In genomic region chr1:173479649-173480048, GRCh38 we compare ENCODE assay signal across 11 cellular contexts. TPM values are rescaled to one million over a fixed set of nuclear protein-coding genes. Genes with fewer than 3 reads are reported as not detected.
DNase-seq lines count a peak whose midpoint lies in the region; ATAC-seq, FAIRE-seq and TF ChIP-seq lines count a peak whose summit lies in the region.
"Had no signal": no experiment of that assay in that cellular context is flagged by ENCODE, and none has a peak within 500 bp of the region (broad histone marks: within the 10 kb centered on the region; RNA-seq: fewer than 3 reads in every experiment).

No MANE protein-coding gene starts in this region.

- H3K9me3 ChIP-seq in right atrium auricular region, result no peaks in the 10 kb centered on the region
- no peaks in the 10 kb centered on the region for H3K9me3 ChIP-seq in keratinocyte (ENCODE audit: control insufficient read depth, low read depth, low read length)
- no peaks in the 10 kb centered on the region for H3K9me3 ChIP-seq in vagina
- H3K9me3 ChIP-seq in small intestine (ENCODE audit: control insufficient read depth, low read depth), result no peaks in the 10 kb centered on the region

- H3K9me1 ChIP-seq in keratinocyte (ENCODE audit: control insufficient read depth, extremely low read depth, insufficient read depth, low read length), result no peaks in the 10 kb centered on the region

- H3K36me3 ChIP-seq in right atrium auricular region (peaks cover 51% of the 10 kb centered on the region), keratinocyte (ENCODE audit: control insufficient read depth in 2 of 2, extremely low read depth in 1 of 2, insufficient read depth in 2 of 2, low read length in 2 of 2) (peaks cover 15 to 23% of the 10 kb centered on the region in 2 experiments), vagina (peaks cover 0 to 40% of the 10 kb centered on the region in 2 donors), small intestine (ENCODE audit: control insufficient read depth in 2 of 2, insufficient read depth in 2 of 2, low read length in 2 of 2) (peaks cover 3 to 21% of the 10 kb centered on the region in 2 donors)

- peaks cover 35% of the 10 kb centered on the region for H3K79me2 ChIP-seq in keratinocyte (ENCODE audit: control insufficient read depth, insufficient read depth, low read length)

- peak overlapping the region; percentile 82 to 91 for H3K4me3 ChIP-seq in right atrium auricular region
- H3K4me3 ChIP-seq in astrocyte of the spinal cord (ENCODE audit: low read depth, low read length), result peak overlapping the region; percentile 79
- H3K4me3 ChIP-seq in keratinocyte (ENCODE audit: control insufficient read depth in 2 of 3, extremely low read depth in 1 of 3, insufficient read depth in 2 of 3, low read depth in 1 of 3, low read length in 3 of 3), result peak overlapping the region in 2 of 3 experiments; percentile 41 to 89
- H3K4me3 ChIP-seq in vagina, result peak overlapping the region; percentile 0 to 16
- no peak overlapping the region for H3K4me3 ChIP-seq in small intestine (ENCODE audit: low read depth in 1 of 2, low read length in 2 of 2)

- H3K4me2 ChIP-seq in keratinocyte (ENCODE audit: control insufficient read depth, extremely low read depth, insufficient read depth, low read depth, low read length), result peak overlapping the region; percentile 96

- intact Hi-C loops in Right ventricle myocardium inferior (cut with DNase I) (loop anchor here (10.0 kb wide), 1 partner anchor 945 kb away; the partner anchor contains the start of gene SUCO), vagina (cut with DNase I) (loop anchor here (5.0 kb wide), 1 partner anchor 388 kb away; the partner anchor contains the start of genes GAS5 and ZBTB37)

- no peak for TF ChIP-seq CTCF in right atrium auricular region (IDR thresholded peaks at IDR 0.05)
- TF ChIP-seq CTCF in astrocyte of the spinal cord (IDR thresholded peaks at IDR 0.05; ENCODE audit: low read depth, low read length), result no peak
- no peak for TF ChIP-seq CTCF in keratinocyte (optimal IDR thresholded peaks at IDR 0.05 in 1 of 3, IDR thresholded peaks at IDR 0.05 in 1 of 3, conservative IDR thresholded peaks at IDR 0.05 in 1 of 3; ENCODE audit: extremely low read depth in 1 of 3, insufficient read depth in 2 of 3, low read length in 3 of 3)
- no peak for TF ChIP-seq CTCF in vagina (IDR thresholded peaks at IDR 0.05)

- no peak overlapping the region for H3K9ac ChIP-seq in keratinocyte (ENCODE audit: control insufficient read depth, extremely low read depth, insufficient read depth, low read length)

- WGBS in small intestine, 3 donors, result 80 to 91% (median 90%) methylated on average over 4 of the region's 4 CpGs

- in situ Hi-C loops in astrocyte of the spinal cord (cut with HindIII; ENCODE audit: low sequenced_read_pairs), result no loop called here

- DNase-seq in right atrium auricular region (ENCODE audit: low spot score) (no peak), Right ventricle myocardium inferior (ENCODE audit: missing footprints) (no peak), astrocyte of the spinal cord (ENCODE audit: low read depth, low spot score) (peak; percentile 9), keratinocyte (ENCODE audit: low read depth, low spot score) (no peak), vagina (ENCODE audit: extremely low spot score in 2 of 2) (no peak), OCI-M2 (lab: John Stamatoyannopoulos, UW; ENCODE audit: unreplicated experiment) (no peak), DMS153 (lab: John Stamatoyannopoulos, UW) (no peak), small intestine (no peak)
- DNase-seq: immature natural killer cell, NCI-H1436, SHP77 treated with DMSO at 0.1 percent for 48 hours had no signal

- FAIRE-seq in keratinocyte (lab: Jason Lieb, UNC) (no peak), small intestine (lab: Jason Lieb, UNC) (no peak)

- H3K27me3 ChIP-seq in right atrium auricular region (no peaks in the 10 kb centered on the region), keratinocyte (ENCODE audit: control insufficient read depth, extremely low read depth, insufficient read depth, low read length) (no peaks in the 10 kb centered on the region), vagina (no peaks in the 10 kb centered on the region), small intestine (ENCODE audit: control insufficient read depth in 2 of 2, insufficient read depth in 2 of 2, low read length in 2 of 2) (no peaks in the 10 kb centered on the region)

- dilution Hi-C loops in keratinocyte (cut with MboI; ENCODE audit: extremely low pct_ligation_motif_present, low sequenced_read_pairs), result no loop called here

- H3K27ac ChIP-seq in right atrium auricular region (peak overlapping the region; percentile 99 to 100), keratinocyte (ENCODE audit: control insufficient read depth, insufficient read depth, low read length) (no peak overlapping the region), vagina (peak overlapping the region; percentile 98), small intestine (ENCODE audit: low read depth in 1 of 2, low read length in 1 of 2) (no peak overlapping the region)

- no peak for ATAC-seq in Right ventricle myocardium inferior

- H3K4me1 ChIP-seq in right atrium auricular region (peaks cover 0 to 57% of the 10 kb centered on the region in 2 donors), keratinocyte (ENCODE audit: control insufficient read depth, extremely low read depth, insufficient read depth, low read length) (peaks cover 27% of the 10 kb centered on the region), vagina (peaks cover 43% of the 10 kb centered on the region), small intestine (ENCODE audit: control insufficient read depth in 2 of 2, insufficient read depth in 1 of 2, low read depth in 1 of 2, low read length in 1 of 2) (peaks cover 0 to 10% of the 10 kb centered on the region in 2 donors)

- H2AFZ ChIP-seq in keratinocyte (ENCODE audit: control insufficient read depth, low read length), result no peak overlapping the region

- TF ChIP-seq POLR2A in vagina (IDR thresholded peaks at IDR 0.05), result no peak

- H4K20me1 ChIP-seq in keratinocyte (ENCODE audit: control insufficient read depth, extremely low read depth, insufficient read depth, low read length), result no peaks in the 10 kb centered on the region

RNA-seq across cellular contexts. Expression of gene PRDX6, which starts 2.5 kb away (rescaled TPM):
- total RNA-seq in right atrium auricular region, result 100 to 1,000 TPM; 512 to 590 TPM
- 518 TPM for total RNA-seq in Right ventricle myocardium inferior
- polyA plus RNA-seq in keratinocyte, result 168 to 266 TPM (median 248 TPM) in 3 replicates
- 29.8 TPM for polyA plus RNA-seq in keratinocyte (2011; ENCODE audit: low read depth)
- polyA plus RNA-seq in keratinocyte (2011; cell fraction: cytosol; rRNA removed), result 219 and 325 TPM in 2 replicates
- 141 and 154 TPM in 2 replicates for polyA plus RNA-seq in keratinocyte (2011; cell fraction: nucleus; rRNA removed)
- polyA plus RNA-seq in keratinocyte (2012; ENCODE audit: low replicate concordance), result 182 and 191 TPM in 2 replicates
- 171 to 272 TPM (median 269 TPM) in 3 replicates for polyA minus RNA-seq in keratinocyte
- polyA minus RNA-seq in keratinocyte (2011; cell fraction: cytosol; rRNA and poly(A)+ RNA removed), result 241 TPM
- polyA minus RNA-seq in keratinocyte (2011; cell fraction: nucleus; rRNA and poly(A)+ RNA removed), result 50.6 and 68.3 TPM in 2 replicates
- total RNA-seq in vagina, result 245 TPM
- 100 to 1,000 TPM; 125 to 233 (median 190) TPM for polyA plus RNA-seq in small intestine

Comparison
In these comparisons a context has a peak if more than half of its experiments do, and no peak if none do; other contexts are left out.
1. H3K27ac ChIP-seq: peak in right atrium auricular region (2 of 2) and vagina (single experiment); none in keratinocyte (single experiment) and small intestine (0 of 2).
2. H3K4me3 ChIP-seq: peak in right atrium auricular region (2 of 2), astrocyte of the spinal cord (single experiment), keratinocyte (2 of 3) and vagina (2 of 2); none in small intestine (0 of 2).